Comparison of ENCODE assay signal across 1 cellular context in genomic region chr6:13487122-13488014, GRCh38.
TF ChIP-seq lines count a peak whose summit lies in the region.

Gene GFOD1, minus strand, starts transcription at chr6:13487600. Its CDS starts 710 bp downstream, at chr6:13486890.

TF ChIP-seq in K562, 482 proteins besides CTCF, POLR2A, EP300 and RAD21 (continued from another document and continues in another):
- TF ChIP-seq ATF6 (CRISPR knock-in tag; IDR thresholded peaks at IDR 0.05) (0 out of 2 replicates have a peak, but pooled peaks have one; percentile 56), ZNF24 (IDR thresholded peaks at IDR 0.05) (peak; percentile 78), TEAD4 (IDR thresholded peaks at IDR 0.05; ENCODE audit: low read length) (no peak), TEAD4 (CRISPR knock-in tag; IDR thresholded peaks at IDR 0.05; ENCODE audit: borderline replicate concordance) (no peak), THRB (CRISPR knock-in tag; conservative IDR thresholded peaks at IDR 0.05) (no peak; the same call in 1 of the 2 replicates), ARID3B (CRISPR knock-in tag; IDR thresholded peaks at IDR 0.05; ENCODE audit: borderline replicate concordance) (no peak), FOSL1 (tag; conservative IDR thresholded peaks at IDR 0.05) (peak; percentile 43), GMEB1 (CRISPR knock-in tag; IDR thresholded peaks at IDR 0.05) (peak; percentile 5; the same call in 1 of the 2 replicates), CREM (IDR thresholded peaks at IDR 0.05; ENCODE audit: low read depth) (no peak), MXD1 (CRISPR knock-in tag; IDR thresholded peaks at IDR 0.05; ENCODE audit: borderline replicate concordance, poor library complexity, severe bottlenecking) (no peak), ZFX (CRISPR knock-in tag; IDR thresholded peaks at IDR 0.05) (peak; percentile 89), ZZZ3 (IDR thresholded peaks at IDR 0.05) (no peak), ZBTB2 (IDR thresholded peaks at IDR 0.05) (no peak), PRPF4 (IDR thresholded peaks at IDR 0.05; ENCODE audit: insufficient read depth, low read depth, low read length, poor library complexity, severe bottlenecking) (peak; percentile 42), NFE2 (IDR thresholded peaks at IDR 0.05; ENCODE audit: low read depth) (peak; percentile 7; the same call in 1 of the 2 replicates), POLR2B (IDR thresholded peaks at IDR 0.05; ENCODE audit: low read depth, partially characterized antibody) (peak; percentile 32), TEAD1 (CRISPR knock-in tag; IDR thresholded peaks at IDR 0.05) (0 out of 4 replicates have a peak, but pooled peaks of 1 of the 2 experiments have one; percentile 27), SOX6 (IDR thresholded peaks at IDR 0.05) (0 out of 2 replicates have a peak, but pooled peaks have one; percentile 13), THAP7 (CRISPR knock-in tag; IDR thresholded peaks at IDR 0.05) (peak; percentile 24; the same call in 1 of the 2 replicates), THAP12 (CRISPR knock-in tag; IDR thresholded peaks at IDR 0.05) (peak; percentile 29; the same call in 1 of the 2 replicates), ZNF766 (CRISPR knock-in tag; conservative IDR thresholded peaks at IDR 0.05) (no peak; the same call in 1 of the 2 replicates), ARID4B (CRISPR knock-in tag; IDR thresholded peaks at IDR 0.05) (0 out of 2 replicates have a peak, but pooled peaks have one; percentile 18), RBBP5 (IDR thresholded peaks at IDR 0.05; ENCODE audit: borderline replicate concordance, insufficient read depth, low read length, poor library complexity, severe bottlenecking) (peak; percentile 73), ELK1 (CRISPR knock-in tag; IDR thresholded peaks at IDR 0.05) (no peak), CXXC5 (CRISPR knock-in tag; IDR thresholded peaks at IDR 0.05) (peak; percentile 62), TGIF2 (CRISPR knock-in tag; IDR thresholded peaks at IDR 0.05) (0 out of 2 replicates have a peak, but pooled peaks have one; percentile 75), PRDM10 (IDR thresholded peaks at IDR 0.05; ENCODE audit: partially characterized antibody) (no peak), TSC22D4 (tag; IDR thresholded peaks at IDR 0.05) (no peak)
